35 cellular contexts compared by ENCODE assay signal in genomic region chr10:66049335-66049734, GRCh38.
DNase-seq lines count a peak whose midpoint lies in the region; ATAC-seq, FAIRE-seq and TF ChIP-seq lines count a peak whose summit lies in the region.
"Had no signal": no experiment of that assay in that cellular context is flagged by ENCODE, and none has a peak within 500 bp of the region (broad histone marks: within the 10 kb centered on the region; RNA-seq: fewer than 3 reads in every experiment).

No MANE protein-coding gene starts in this region.

- no peak for DNase-seq in HepG2 (ENCODE audit: low spot score)
- DNase-seq in right lobe of liver: no peak
- DNase-seq in glutamatergic neuron: no peak
- no peak for DNase-seq in heart right ventricle
- DNase-seq: 8988T; ACHN; AML-193; BE2C; C1 segment of cervical spinal cord; Caco-2; Calu3; CD4-positive, alpha-beta memory T cell; CD4-positive, alpha-beta T cell; CD4-positive, CD25-positive, alpha-beta regulatory T cell; CD8-positive, alpha-beta memory T cell; CD8-positive, alpha-beta T cell; COR-L47; DMS 273 treated with DMSO at 0.1 percent for 48 hours; DMS153; DMS53; DMS79; DMS79 treated with DMSO at 0.1 percent for 48 hours; DND-41; EL had no signal

- peaks cover 5% of the 10 kb centered on the region for H3K9me3 Mint-ChIP-seq in glutamatergic neuron (ENCODE audit: unreplicated experiment)

- H3K36me3 ChIP-seq in HepG2 (replicated peaks in 1 of 2; ENCODE audit: control insufficient read depth in 1 of 2, insufficient read depth in 2 of 2, low read length in 2 of 2): no peaks in the 10 kb centered on the region
- H3K36me3 ChIP-seq in right lobe of liver: no peaks in the 10 kb centered on the region
- H3K36me3 ChIP-seq in neural cell (ENCODE audit: insufficient read depth, low read length): no peaks in the 10 kb centered on the region
- H3K36me3 ChIP-seq in heart right ventricle: no peaks in the 10 kb centered on the region
- H3K36me3 ChIP-seq: BE2C; BLaER1; BLaER1 treated with 17β-estradiol and CSF1 and Interleukin-3, amounts not matched to agents 10 nM and 100 nM had no signal

- no peak for FAIRE-seq in HepG2 (lab: Jason Lieb, UNC)
- FAIRE-seq: A204.1, A549, D721Med had no signal

- no TSS peak for BruUV-seq in HepG2 (replicated peaks; lab: Mats Ljungman, UMichigan)

- H3F3A ChIP-seq in neural cell (ENCODE audit: insufficient read depth, low read length, poor library complexity, severe bottlenecking): no peaks in the 10 kb centered on the region

- POLR2A ChIA-PET in HepG2 (lab: Yijun Ruan, JAX): no interaction called here

- TF ChIP-seq POLR2A in HepG2 (IDR thresholded peaks at IDR 0.05; ENCODE audit: insufficient read depth in 1 of 2, low read depth in 2 of 2, low read length in 2 of 2) (no peak), right lobe of liver (IDR thresholded peaks at IDR 0.05) (no peak)

- in situ Hi-C loops in HepG2 (cut with HindIII; ENCODE audit: extremely low pct_ligation_motif_present, low pct_unique_long_range_greater_than_20kb): no loop called here

- H3K79me2 ChIP-seq in HepG2 (ENCODE audit: insufficient read depth, low read length) (no peaks in the 10 kb centered on the region), neural cell (replicated peaks; ENCODE audit: insufficient read depth, low read length) (no peaks in the 10 kb centered on the region)

- H3K27ac ChIP-seq in HepG2 (ENCODE audit: extremely low read length, insufficient read depth, low read length): no peak overlapping the region
- no peak overlapping the region for H3K27ac ChIP-seq in right lobe of liver
- H3K27ac ChIP-seq in neural cell (ENCODE audit: low read length): no peak overlapping the region
- H3K27ac ChIP-seq in heart right ventricle: no peak overlapping the region
- H3K27ac ChIP-seq: 22Rv1; A549; BLaER1; BLaER1 treated with 17β-estradiol and CSF1 and Interleukin-3, amounts not matched to agents 10 nM and 100 nM; C4-2B had no signal

- H4K20me1 ChIP-seq in HepG2 (ENCODE audit: insufficient read depth, low read length) (no peaks in the 10 kb centered on the region), neural cell (ENCODE audit: insufficient read depth) (no peaks in the 10 kb centered on the region)
- H4K20me1 ChIP-seq: BLaER1; BLaER1 treated with 17β-estradiol and CSF1 and Interleukin-3, amounts not matched to agents 10 nM and 100 nM had no signal

- TF ChIP-seq CTCF in HepG2 (CRISPR knock-in tag; IDR thresholded peaks at IDR 0.05) (no peak), right lobe of liver (IDR thresholded peaks at IDR 0.05) (no peak), glutamatergic neuron (IDR thresholded peaks at IDR 0.05; ENCODE audit: partially characterized antibody, unreplicated experiment) (no peak), neural cell (IDR thresholded peaks at IDR 0.05; ENCODE audit: poor library complexity, severe bottlenecking) (no peak), heart right ventricle (IDR thresholded peaks at IDR 0.05) (no peak)

- H2AFZ ChIP-seq in HepG2 (ENCODE audit: low read length) (no peak overlapping the region), neural cell (ENCODE audit: low read depth, low read length) (no peak overlapping the region)

- ATAC-seq in HepG2 (no peak), right lobe of liver (no peak), HG02852 (IDR thresholded peaks at IDR 0.05; ENCODE audit: unreplicated experiment) (no peak), heart right ventricle (no peak)
- ATAC-seq: A549; CD8-positive, alpha-beta T cell had no signal

- no peaks in the 10 kb centered on the region for H3K36me3 Mint-ChIP-seq in glutamatergic neuron (ENCODE audit: unreplicated experiment)
- H3K36me3 Mint-ChIP-seq: CD14-positive monocyte; CD4-positive, alpha-beta memory T cell; CD4-positive, CD25-positive, alpha-beta regulatory T cell; CD8-positive, alpha-beta memory T cell; CD8-positive, alpha-beta T cell had no signal

- H3K4me2 ChIP-seq in HepG2 (ENCODE audit: low read depth, low read length) (no peak overlapping the region), neural cell (ENCODE audit: low read length) (no peak overlapping the region)
- H3K4me2 ChIP-seq: A549; BLaER1; BLaER1 treated with 17β-estradiol and CSF1 and Interleukin-3, amounts not matched to agents 10 nM and 100 nM had no signal

- TF ChIP-seq RAD21 in HepG2 (CRISPR knock-in tag; IDR thresholded peaks at IDR 0.05) (no peak), neural cell (conservative IDR thresholded peaks at IDR 0.05) (no peak)

- H3K27me3 ChIP-seq in HepG2 (ENCODE audit: control insufficient read depth in 1 of 2, insufficient read depth in 2 of 2, low read length in 2 of 2) (no peaks in the 10 kb centered on the region), right lobe of liver (no peaks in the 10 kb centered on the region), neural cell (ENCODE audit: insufficient read depth, low read depth, low read length) (no peaks in the 10 kb centered on the region), heart right ventricle (no peaks in the 10 kb centered on the region)
- H3K27me3 ChIP-seq: BE2C; BLaER1; BLaER1 treated with 17β-estradiol and CSF1 and Interleukin-3, amounts not matched to agents 10 nM and 100 nM had no signal

- H3K4me1 Mint-ChIP-seq in glutamatergic neuron (ENCODE audit: low read depth, unreplicated experiment): no peaks in the 10 kb centered on the region
- H3K4me1 Mint-ChIP-seq: B cell; CD14-positive monocyte; CD4-positive, alpha-beta memory T cell; CD4-positive, CD25-positive, alpha-beta regulatory T cell; CD8-positive, alpha-beta memory T cell had no signal

- H3K9me3 ChIP-seq in HepG2 (ENCODE audit: low read length) (peaks cover 8% of the 10 kb centered on the region; the same call in 1 of the 2 replicates), right lobe of liver (no peaks in the 10 kb centered on the region), neural cell (ENCODE audit: low read length) (no peaks in the 10 kb centered on the region), heart right ventricle (peaks cover 0 to 30% (median 3%) of the 10 kb centered on the region in 11 donors)
- H3K9me3 ChIP-seq: A549, BE2C had no signal

- H3K9me2 ChIP-seq in neural cell (ENCODE audit: insufficient read depth, low read length): no peaks in the 10 kb centered on the region

- no peak overlapping the region for H3K9ac ChIP-seq in HepG2 (ENCODE audit: insufficient read depth, low read depth, low read length)
- H3K9ac ChIP-seq in neural cell (ENCODE audit: low read length): no peak overlapping the region
- H3K9ac ChIP-seq: BLaER1; BLaER1 treated with 17β-estradiol and CSF1 and Interleukin-3, amounts not matched to agents 10 nM and 100 nM had no signal

- peak overlapping the region; percentile 11 for H3K27ac Mint-ChIP-seq in glutamatergic neuron (ENCODE audit: unreplicated experiment)
- H3K27ac Mint-ChIP-seq: B cell; CD14-positive monocyte; CD4-positive, alpha-beta memory T cell; CD4-positive, alpha-beta T cell; CD4-positive, CD25-positive, alpha-beta regulatory T cell; CD8-positive, alpha-beta memory T cell; CD8-positive, alpha-beta T cell had no signal

- intact Hi-C loops in HepG2 (cut with micrococcal nuclease; ENCODE audit: unreplicated experiment) (no loop called here), right lobe of liver (cut with DNase I) (no loop called here), heart right ventricle (cut with DNase I) (no loop called here)

- WGBS in HepG2 (ENCODE audit: low lambda C conversion rate): 2% methylated on average over 3 of the region's 3 CpGs
- WGBS in right lobe of liver (ENCODE audit: insufficient coverage, low coverage, low lambda C conversion rate, missing lambda C conversion rate): 81% methylated on average over 3 of the region's 3 CpGs
- 80 to 85% methylated on average over 3 of the region's 3 CpGs for WGBS in heart right ventricle, 2 donors

- CTCF ChIA-PET in HepG2 (lab: Yijun Ruan, JAX; ENCODE audit: low intra/inter-chr PET ratio, low total read pairs): no interaction called here

- H3K4me1 ChIP-seq in HepG2 (ENCODE audit: insufficient read depth, low read length) (no peaks in the 10 kb centered on the region), right lobe of liver (no peaks in the 10 kb centered on the region), heart right ventricle (no peaks in the 10 kb centered on the region)
- H3K4me1 ChIP-seq: A549; BE2C; BLaER1; BLaER1 treated with 17β-estradiol and CSF1 and Interleukin-3, amounts not matched to agents 10 nM and 100 nM; Caco-2 had no signal

- no peak overlapping the region for H3K4me3 ChIP-seq in HepG2 (replicated peaks in 1 of 3; ENCODE audit: insufficient read depth in 1 of 3, low read depth in 2 of 3, low read length in 3 of 3)
- no peak overlapping the region for H3K4me3 ChIP-seq in right lobe of liver
- H3K4me3 ChIP-seq in neural cell (ENCODE audit: low read length): no peak overlapping the region
- no peak overlapping the region for H3K4me3 ChIP-seq in heart right ventricle
- H3K4me3 ChIP-seq: A549; BLaER1; BLaER1 treated with 17β-estradiol and CSF1 and Interleukin-3, amounts not matched to agents 10 nM and 100 nM had no signal

- peaks cover 2% of the 10 kb centered on the region for H3K27me3 Mint-ChIP-seq in glutamatergic neuron (ENCODE audit: unreplicated experiment)
- H3K27me3 Mint-ChIP-seq: B cell; CD4-positive, alpha-beta memory T cell; CD4-positive, alpha-beta T cell; CD4-positive, CD25-positive, alpha-beta regulatory T cell; CD8-positive, alpha-beta memory T cell had no signal

- H3K4me3 Mint-ChIP-seq in glutamatergic neuron (ENCODE audit: unreplicated experiment): no peak overlapping the region
- H3K4me3 Mint-ChIP-seq: B cell; CD14-positive monocyte; CD4-positive, alpha-beta memory T cell; CD4-positive, alpha-beta T cell; CD4-positive, CD25-positive, alpha-beta regulatory T cell; CD8-positive, alpha-beta memory T cell; CD8-positive, alpha-beta T cell had no signal

- no peak for TF ChIP-seq EP300 in HepG2 (IDR thresholded peaks at IDR 0.05; ENCODE audit: low read depth in 2 of 2, low read length in 2 of 2)
- TF ChIP-seq EP300 in HepG2 (CRISPR knock-in tag; IDR thresholded peaks at IDR 0.05; ENCODE audit: borderline replicate concordance): no peak
- peak; percentile 62 for TF ChIP-seq EP300 in neural cell (conservative IDR thresholded peaks at IDR 0.05; ENCODE audit: poor library complexity, severe bottlenecking)

TF ChIP-seq in HepG2, 621 proteins besides CTCF, POLR2A, EP300 and RAD21:
- TF ChIP-seq CC2D1A (CRISPR knock-in tag; IDR thresholded peaks at IDR 0.05): no peak
- peak; percentile 62 for TF ChIP-seq CREB1 (IDR thresholded peaks at IDR 0.05)
- TF ChIP-seq CREB1 (CRISPR knock-in tag; IDR thresholded peaks at IDR 0.05): no peak

TF ChIP-seq in neural cell, 6 proteins besides CTCF, POLR2A, EP300 and RAD21:
- peak; percentile 53 for TF ChIP-seq POLR2AphosphoS5 (IDR thresholded peaks at IDR 0.05)
- no peak for TF ChIP-seq EZH2 (IDR thresholded peaks at IDR 0.05; ENCODE audit: borderline replicate concordance, insufficient read depth, low read length, poor library complexity, severe bottlenecking)
